In genomic region chr6:11208267-11208666, GRCh38 we compare ENCODE assay signal across 12 cellular contexts. TPM values are rescaled to one million over a fixed set of nuclear protein-coding genes. Genes with fewer than 3 reads are reported as not detected.
DNase-seq lines count a peak whose midpoint lies in the region; ATAC-seq, FAIRE-seq and TF ChIP-seq lines count a peak whose summit lies in the region.
"Had no signal": no experiment of that assay in that cellular context is flagged by ENCODE, and none has a peak within 500 bp of the region (broad histone marks: within the 10 kb centered on the region; RNA-seq: fewer than 3 reads in every experiment).

No MANE protein-coding gene starts in this region.

- H3K23ac ChIP-seq in mesendoderm (ENCODE audit: low read length): no peak overlapping the region

- DNase-seq in A549 (ENCODE audit: low read depth in 1 of 2, low spot score in 1 of 2) (no peak), DMS 273 (lab: John Stamatoyannopoulos, UW; ENCODE audit: unreplicated experiment) (peak; percentile 56), mesendoderm (peak; percentile 57), OCI-M1 (lab: John Stamatoyannopoulos, UW) (no peak), anterior cingulate cortex (lab: John Stamatoyannopoulos, UW) (no peak), inferior parietal cortex (ENCODE audit: extremely low spot score) (no peak)
- peak; percentile 65 for DNase-seq in activated CD8-positive, alpha-beta T cell treated with anti-CD3 and anti-CD28 coated beads for 36 hours
- DNase-seq: activated T-cell treated with anti-CD3 and anti-CD28 coated beads for 4 hours, caudate nucleus, NCI-H187 had no signal

- H3K27me3 Mint-ChIP-seq in activated CD8-positive, alpha-beta T cell treated with anti-CD3 and anti-CD28 coated beads for 36 hours: no peaks in the 10 kb centered on the region

- POLR2A ChIA-PET in A549 (lab: Yijun Ruan, JAX): interaction anchor here (0.5 to 2.1 kb wide), 2 partner anchors 9 to 156 kb away, joined by 4 to 5 read pairs; no protein-coding TSS in a partner anchor
- POLR2A ChIA-PET in activated CD8-positive, alpha-beta T cell treated with anti-CD3 and anti-CD28 coated beads for 36 hours (lab: Charles Lee): no interaction called here

- H2AK5ac ChIP-seq in mesendoderm (ENCODE audit: low read length): no peak overlapping the region

- H3K27ac ChIP-seq in A549 (peak overlapping the region; percentile 94 to 98), mesendoderm (ENCODE audit: low read depth, low read length) (no peak overlapping the region)

- H4K8ac ChIP-seq in mesendoderm (ENCODE audit: low read depth, low read length): no peak overlapping the region

- H4K5ac ChIP-seq in mesendoderm (ENCODE audit: low read length): no peak overlapping the region

- H3K36me3 ChIP-seq in mesendoderm (ENCODE audit: control insufficient read depth, insufficient read depth, low read length): peaks cover 3% of the 10 kb centered on the region

- H3K36me3 Mint-ChIP-seq in activated CD8-positive, alpha-beta T cell treated with anti-CD3 and anti-CD28 coated beads for 36 hours (ENCODE audit: low read depth): peaks cover 49% of the 10 kb centered on the region

- CTCF ChIA-PET in A549 (lab: Yijun Ruan, JAX): interaction anchor here (1.0 to 13.0 kb wide), 2 partner anchors 289 to 335 kb away, joined by 3 to 66 read pairs; no protein-coding TSS in a partner anchor
- CTCF ChIA-PET in activated CD8-positive, alpha-beta T cell treated with anti-CD3 and anti-CD28 coated beads for 36 hours (lab: Charles Lee): no interaction called here

- H3K4me3 ChIP-seq in A549: no peak overlapping the region
- no peak overlapping the region for H3K4me3 ChIP-seq in mesendoderm (ENCODE audit: low read length)
- H3K4me3 ChIP-seq: esophagus muscularis mucosa had no signal

- H3K9me3 ChIP-seq in A549: no peaks in the 10 kb centered on the region
- H3K9me3 ChIP-seq: esophagus muscularis mucosa had no signal

- TF ChIP-seq CTCF in A549 (IDR thresholded peaks at IDR 0.05): no peak
- TF ChIP-seq CTCF in activated CD8-positive, alpha-beta T cell treated with anti-CD3 and anti-CD28 coated beads for 36 hours (IDR thresholded peaks at IDR 0.05): no peak

- H2BK15ac ChIP-seq in mesendoderm (replicated peaks; ENCODE audit: low read depth): no peak overlapping the region

- no peak overlapping the region for H3K56ac ChIP-seq in mesendoderm (ENCODE audit: low read length)

- TF ChIP-seq POLR2A in A549 (IDR thresholded peaks at IDR 0.05; ENCODE audit: low read length): no peak

- intact Hi-C loops in activated CD8-positive, alpha-beta T cell treated with anti-CD3 and anti-CD28 coated beads for 36 hours (cut with micrococcal nuclease): no loop called here

- no peaks in the 10 kb centered on the region for H3K9me3 Mint-ChIP-seq in activated CD8-positive, alpha-beta T cell treated with anti-CD3 and anti-CD28 coated beads for 36 hours

- H3K4me2 ChIP-seq in A549 (peak overlapping the region; percentile 92), mesendoderm (ENCODE audit: low read length) (no peak overlapping the region)

- peak overlapping the region; percentile 71 for H3K27ac Mint-ChIP-seq in activated CD8-positive, alpha-beta T cell treated with anti-CD3 and anti-CD28 coated beads for 36 hours

- H3K9ac ChIP-seq in mesendoderm (ENCODE audit: low read length): no peak overlapping the region

- no peak overlapping the region for H3K18ac ChIP-seq in mesendoderm (ENCODE audit: low read length)

- H3K4me1 Mint-ChIP-seq in activated CD8-positive, alpha-beta T cell treated with anti-CD3 and anti-CD28 coated beads for 36 hours (ENCODE audit: low read depth): peaks cover 58% of the 10 kb centered on the region

- H3K79me2 ChIP-seq in mesendoderm (ENCODE audit: control insufficient read depth, insufficient read depth, low read length): no peaks in the 10 kb centered on the region

- peaks cover 96% of the 10 kb centered on the region for H3K4me1 ChIP-seq in A549
- peaks cover 11% of the 10 kb centered on the region for H3K4me1 ChIP-seq in mesendoderm (ENCODE audit: control insufficient read depth, low read depth, low read length)

- FAIRE-seq in A549 (lab: Jason Lieb, UNC): no peak

- 79% methylated on average over 3 of the region's 3 CpGs for WGBS in A549 (ENCODE audit: missing lambda C conversion rate)
- WGBS in mesendoderm (ENCODE audit: extremely low coverage, insufficient coverage, low lambda C conversion rate): no CpG with 5 or more reads among the region's 3 CpGs

- ATAC-seq in A549: no peak
- ATAC-seq in activated CD8-positive, alpha-beta T cell treated with anti-CD3 and anti-CD28 coated beads for 36 hours: peak; percentile 94
- ATAC-seq in HG03469 (IDR thresholded peaks at IDR 0.05; ENCODE audit: unreplicated experiment): no peak

- H3K4ac ChIP-seq in mesendoderm (ENCODE audit: low read depth, low read length): no peak overlapping the region

- H3K27me3 ChIP-seq in mesendoderm (ENCODE audit: insufficient read depth, low read length, poor library complexity): no peaks in the 10 kb centered on the region
- H3K27me3 ChIP-seq: esophagus muscularis mucosa had no signal

- no peak for TF ChIP-seq EP300 in A549 (IDR thresholded peaks at IDR 0.05)

- no peak overlapping the region for H2BK5ac ChIP-seq in mesendoderm (ENCODE audit: low read length)

- no peaks in the 10 kb centered on the region for H3K79me1 ChIP-seq in mesendoderm (ENCODE audit: low read length)

- H3K4me3 Mint-ChIP-seq in activated CD8-positive, alpha-beta T cell treated with anti-CD3 and anti-CD28 coated beads for 36 hours: no peak overlapping the region

- no peak overlapping the region for H2BK120ac ChIP-seq in mesendoderm (ENCODE audit: low read depth, low read length)

- TF ChIP-seq RAD21 in A549 (conservative IDR thresholded peaks at IDR 0.05 in 1 of 2, IDR thresholded peaks at IDR 0.05 in 1 of 2): no peak

TF ChIP-seq in A549, 52 proteins besides CTCF, POLR2A, EP300 and RAD21 (continues in another document):
- TF ChIP-seq ESRRA (IDR thresholded peaks at IDR 0.05; ENCODE audit: borderline replicate concordance, low read length) (no peak), HOXB13 (CRISPR knock-in tag; IDR thresholded peaks at IDR 0.05; ENCODE audit: low read depth) (peak; percentile 38; the same call in 1 of the 2 replicates), EHF (CRISPR knock-in tag; IDR thresholded peaks at IDR 0.05) (0 out of 2 replicates have a peak, but pooled peaks have one; percentile 38), EHMT2 (IDR thresholded peaks at IDR 0.05; ENCODE audit: low read depth) (no peak), JUN (IDR thresholded peaks at IDR 0.05) (no peak), E2F6 (IDR thresholded peaks at IDR 0.05; ENCODE audit: borderline replicate concordance, low read depth) (no peak), BCL3 (IDR thresholded peaks at IDR 0.05) (no peak), RFX5 (IDR thresholded peaks at IDR 0.05) (no peak), HOXA7 (CRISPR knock-in tag; IDR thresholded peaks at IDR 0.05) (no peak), MAZ (IDR thresholded peaks at IDR 0.05; ENCODE audit: borderline replicate concordance, low read depth, low read length) (no peak), ATOH8 (CRISPR knock-in tag; IDR thresholded peaks at IDR 0.05; ENCODE audit: low read depth) (no peak), SMC3 (IDR thresholded peaks at IDR 0.05) (no peak), CHD4 (IDR thresholded peaks at IDR 0.05; ENCODE audit: borderline replicate concordance) (no peak), RCOR1 (IDR thresholded peaks at IDR 0.05; ENCODE audit: low read depth, low read length) (no peak), PHF8 (IDR thresholded peaks at IDR 0.05; ENCODE audit: borderline replicate concordance, low read depth) (no peak)

RNA-seq across cellular contexts. Expression of gene NEDD9, which starts 24.2 kb away (rescaled TPM):
- polyA plus RNA-seq in A549 (2011; rRNA removed) (79.6 and 82.5 TPM in 2 replicates), A549 (2017; fragmentation: RNase III; extraction: RNeasy Plus Mini Kit Qiagen cat#74134 plus additional on column Dnase treatment) (43.6 to 47.9 TPM (median 46.7 TPM) in 3 replicates)
- polyA plus RNA-seq in A549 (2012; cell fraction: cytosol; rRNA removed): 58.4 and 71.1 TPM in 2 replicates
- 106 and 118 TPM in 2 replicates for polyA plus RNA-seq in A549 (2012; cell fraction: nucleus; rRNA removed)
- polyA minus RNA-seq in A549 (2011; rRNA and poly(A)+ RNA removed): 212 and 221 TPM in 2 replicates
- 10 to 100 TPM; 26.6 to 29.7 TPM for total RNA-seq in activated CD8-positive, alpha-beta T cell treated with anti-CD3 and anti-CD28 coated beads for 36 hours
- 9.6 TPM for polyA plus RNA-seq in mesendoderm (2013, experiment 1 of 2)
- polyA plus RNA-seq in mesendoderm (2013, experiment 2 of 2): 9.5 TPM

Comparison
In these comparisons a context has a peak if more than half of its experiments do, and no peak if none do; other contexts are left out.
1. DNase-seq: peak in DMS 273 (single experiment), activated CD8-positive, alpha-beta T cell treated with anti-CD3 and anti-CD28 coated beads for 36 hours (single experiment) and mesendoderm (single experiment); none in A549 (0 of 2), OCI-M1 (single experiment), anterior cingulate cortex (0 of 58) and inferior parietal cortex (single experiment).